In genomic region chr4:67198757-67199156, GRCh38 we compare ENCODE assay signal across 8 cellular contexts.
DNase-seq lines count a peak whose midpoint lies in the region; ATAC-seq, FAIRE-seq and TF ChIP-seq lines count a peak whose summit lies in the region.

No MANE protein-coding gene starts in this region.

- no peak overlapping the region for H3K27ac Mint-ChIP-seq in natural killer cell treated with Interleukin-12 subunit alpha and Interleukin-12 subunit beta and Interleukin-15 and Interleukin-18, amount 100 ng/mL, for 72 hours
- H3K27ac Mint-ChIP-seq in HFFc6 = no peak overlapping the region

- peak; percentile 12 for DNase-seq in EH (ENCODE audit: low read depth)
- peak; percentile 66 for DNase-seq in SK-MEL-5 (ENCODE audit: low read depth, low spot score)
- DNase-seq in iPS-NIHi11 (ENCODE audit: low spot score) = peak; percentile 26
- DNase-seq in GM12891 (ENCODE audit: insufficient read length, low spot score) = no peak
- DNase-seq in natural killer cell treated with Interleukin-12 subunit alpha and Interleukin-12 subunit beta and Interleukin-15 and Interleukin-18, amount 100 ng/mL, for 72 hours (ENCODE audit: low spot score) = no peak
- no peak for DNase-seq in HFFc6

- H3K9me3 Mint-ChIP-seq in natural killer cell treated with Interleukin-12 subunit alpha and Interleukin-12 subunit beta and Interleukin-15 and Interleukin-18, amount 100 ng/mL, for 72 hours = peaks cover 8% of the 10 kb centered on the region
- H3K9me3 Mint-ChIP-seq in HFFc6 = peaks cover 17% of the 10 kb centered on the region

- peak; percentile 65 for ATAC-seq in HG03520 (IDR thresholded peaks at IDR 0.05; ENCODE audit: unreplicated experiment)
- no peak for ATAC-seq in HG02798 (IDR thresholded peaks at IDR 0.05; ENCODE audit: poor library complexity, unreplicated experiment)
- no peak for ATAC-seq in natural killer cell treated with Interleukin-12 subunit alpha and Interleukin-12 subunit beta and Interleukin-15 and Interleukin-18, amount 100 ng/mL, for 72 hours

- H3K4me3 Mint-ChIP-seq in natural killer cell treated with Interleukin-12 subunit alpha and Interleukin-12 subunit beta and Interleukin-15 and Interleukin-18, amount 100 ng/mL, for 72 hours = no peak overlapping the region
- H3K4me3 Mint-ChIP-seq in HFFc6 = no peak overlapping the region

- in situ Hi-C loops in SK-MEL-5 (cut with HindIII; ENCODE audit: low pct_unique_long_range_greater_than_20kb, low sequenced_read_pairs) = no loop called here

- TF ChIP-seq CTCF in HFFc6 (IDR thresholded peaks at IDR 0.05) = no peak

- H3K27me3 Mint-ChIP-seq in natural killer cell treated with Interleukin-12 subunit alpha and Interleukin-12 subunit beta and Interleukin-15 and Interleukin-18, amount 100 ng/mL, for 72 hours = no peaks in the 10 kb centered on the region
- H3K27me3 Mint-ChIP-seq in HFFc6 (ENCODE audit: insufficient read depth) = no peaks in the 10 kb centered on the region

- no peaks in the 10 kb centered on the region for H3K4me1 Mint-ChIP-seq in natural killer cell treated with Interleukin-12 subunit alpha and Interleukin-12 subunit beta and Interleukin-15 and Interleukin-18, amount 100 ng/mL, for 72 hours (ENCODE audit: low read depth in 2 of 2)
- no peaks in the 10 kb centered on the region for H3K4me1 Mint-ChIP-seq in HFFc6 (ENCODE audit: low read depth)

- FAIRE-seq in GM12891 (lab: Jason Lieb, UNC) = no peak

- no peak for TF ChIP-seq POLR2A in GM12891 (IDR thresholded peaks at IDR 0.05; ENCODE audit: low read depth, low read length)

- no peaks in the 10 kb centered on the region for H3K36me3 Mint-ChIP-seq in natural killer cell treated with Interleukin-12 subunit alpha and Interleukin-12 subunit beta and Interleukin-15 and Interleukin-18, amount 100 ng/mL, for 72 hours
- no peaks in the 10 kb centered on the region for H3K36me3 Mint-ChIP-seq in HFFc6 (ENCODE audit: low read depth)

TF ChIP-seq in GM12891, 5 proteins besides CTCF, POLR2A, EP300 and RAD21:
- TF ChIP-seq SPI1 (IDR thresholded peaks at IDR 0.05; ENCODE audit: low read depth, low read length) (no peak), POLR2AphosphoS5 (IDR thresholded peaks at IDR 0.05; ENCODE audit: low read depth, low read length) (no peak), PAX5 (IDR thresholded peaks at IDR 0.05; ENCODE audit: insufficient read depth, low read length, severe bottlenecking) (no peak), TAF1 (IDR thresholded peaks at IDR 0.05; ENCODE audit: low read depth, low read length) (no peak), POU2F2 (IDR thresholded peaks at IDR 0.05; ENCODE audit: low read depth, low read length) (no peak)

Comparison
In these comparisons a context has a peak if more than half of its experiments do, and no peak if none do; other contexts are left out.
1. DNase-seq: peak in EH (single experiment), SK-MEL-5 (single experiment) and iPS-NIHi11 (single experiment); none in GM12891 (single experiment), natural killer cell treated with Interleukin-12 subunit alpha and Interleukin-12 subunit beta and Interleukin-15 and Interleukin-18, amount 100 ng/mL, for 72 hours (single experiment) and HFFc6 (single experiment).